In the genomic region with DNA sequence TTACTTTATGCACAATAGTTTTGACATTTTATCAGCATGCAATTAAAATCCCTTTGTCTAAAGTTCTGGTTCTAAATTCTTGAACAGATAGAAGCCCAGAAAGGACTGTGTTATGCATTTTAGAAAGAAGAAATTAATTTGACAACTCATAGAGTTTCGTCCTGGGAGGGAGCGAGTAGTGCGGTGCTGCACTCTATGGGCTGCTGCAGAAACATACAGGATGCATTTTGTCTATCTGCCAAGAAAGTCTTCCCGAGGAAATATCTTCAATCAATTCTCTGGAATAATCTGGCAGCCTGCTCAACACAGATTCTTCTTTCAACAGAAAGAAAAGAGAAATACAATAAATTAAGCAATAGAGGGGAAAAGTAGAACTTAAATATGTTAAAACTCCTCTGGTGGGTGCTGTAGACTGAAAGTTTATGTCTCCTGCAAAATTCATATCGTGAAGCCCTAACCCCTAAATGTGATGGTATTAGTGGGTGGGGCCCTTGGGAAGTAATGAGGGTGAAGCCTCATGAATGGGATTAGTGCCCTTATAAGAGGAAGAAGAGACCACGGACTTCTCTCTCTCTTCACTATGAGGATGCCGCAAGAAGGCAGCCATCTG, we compare ENCODE assay signal across 1 cellular context.
TF ChIP-seq lines count a peak whose summit lies in the region.

No MANE protein-coding gene starts in this region.

TF ChIP-seq in GM23338, 12 proteins besides CTCF, POLR2A, EP300 and RAD21 (continued from another document):
- TF ChIP-seq, protein P1, sequence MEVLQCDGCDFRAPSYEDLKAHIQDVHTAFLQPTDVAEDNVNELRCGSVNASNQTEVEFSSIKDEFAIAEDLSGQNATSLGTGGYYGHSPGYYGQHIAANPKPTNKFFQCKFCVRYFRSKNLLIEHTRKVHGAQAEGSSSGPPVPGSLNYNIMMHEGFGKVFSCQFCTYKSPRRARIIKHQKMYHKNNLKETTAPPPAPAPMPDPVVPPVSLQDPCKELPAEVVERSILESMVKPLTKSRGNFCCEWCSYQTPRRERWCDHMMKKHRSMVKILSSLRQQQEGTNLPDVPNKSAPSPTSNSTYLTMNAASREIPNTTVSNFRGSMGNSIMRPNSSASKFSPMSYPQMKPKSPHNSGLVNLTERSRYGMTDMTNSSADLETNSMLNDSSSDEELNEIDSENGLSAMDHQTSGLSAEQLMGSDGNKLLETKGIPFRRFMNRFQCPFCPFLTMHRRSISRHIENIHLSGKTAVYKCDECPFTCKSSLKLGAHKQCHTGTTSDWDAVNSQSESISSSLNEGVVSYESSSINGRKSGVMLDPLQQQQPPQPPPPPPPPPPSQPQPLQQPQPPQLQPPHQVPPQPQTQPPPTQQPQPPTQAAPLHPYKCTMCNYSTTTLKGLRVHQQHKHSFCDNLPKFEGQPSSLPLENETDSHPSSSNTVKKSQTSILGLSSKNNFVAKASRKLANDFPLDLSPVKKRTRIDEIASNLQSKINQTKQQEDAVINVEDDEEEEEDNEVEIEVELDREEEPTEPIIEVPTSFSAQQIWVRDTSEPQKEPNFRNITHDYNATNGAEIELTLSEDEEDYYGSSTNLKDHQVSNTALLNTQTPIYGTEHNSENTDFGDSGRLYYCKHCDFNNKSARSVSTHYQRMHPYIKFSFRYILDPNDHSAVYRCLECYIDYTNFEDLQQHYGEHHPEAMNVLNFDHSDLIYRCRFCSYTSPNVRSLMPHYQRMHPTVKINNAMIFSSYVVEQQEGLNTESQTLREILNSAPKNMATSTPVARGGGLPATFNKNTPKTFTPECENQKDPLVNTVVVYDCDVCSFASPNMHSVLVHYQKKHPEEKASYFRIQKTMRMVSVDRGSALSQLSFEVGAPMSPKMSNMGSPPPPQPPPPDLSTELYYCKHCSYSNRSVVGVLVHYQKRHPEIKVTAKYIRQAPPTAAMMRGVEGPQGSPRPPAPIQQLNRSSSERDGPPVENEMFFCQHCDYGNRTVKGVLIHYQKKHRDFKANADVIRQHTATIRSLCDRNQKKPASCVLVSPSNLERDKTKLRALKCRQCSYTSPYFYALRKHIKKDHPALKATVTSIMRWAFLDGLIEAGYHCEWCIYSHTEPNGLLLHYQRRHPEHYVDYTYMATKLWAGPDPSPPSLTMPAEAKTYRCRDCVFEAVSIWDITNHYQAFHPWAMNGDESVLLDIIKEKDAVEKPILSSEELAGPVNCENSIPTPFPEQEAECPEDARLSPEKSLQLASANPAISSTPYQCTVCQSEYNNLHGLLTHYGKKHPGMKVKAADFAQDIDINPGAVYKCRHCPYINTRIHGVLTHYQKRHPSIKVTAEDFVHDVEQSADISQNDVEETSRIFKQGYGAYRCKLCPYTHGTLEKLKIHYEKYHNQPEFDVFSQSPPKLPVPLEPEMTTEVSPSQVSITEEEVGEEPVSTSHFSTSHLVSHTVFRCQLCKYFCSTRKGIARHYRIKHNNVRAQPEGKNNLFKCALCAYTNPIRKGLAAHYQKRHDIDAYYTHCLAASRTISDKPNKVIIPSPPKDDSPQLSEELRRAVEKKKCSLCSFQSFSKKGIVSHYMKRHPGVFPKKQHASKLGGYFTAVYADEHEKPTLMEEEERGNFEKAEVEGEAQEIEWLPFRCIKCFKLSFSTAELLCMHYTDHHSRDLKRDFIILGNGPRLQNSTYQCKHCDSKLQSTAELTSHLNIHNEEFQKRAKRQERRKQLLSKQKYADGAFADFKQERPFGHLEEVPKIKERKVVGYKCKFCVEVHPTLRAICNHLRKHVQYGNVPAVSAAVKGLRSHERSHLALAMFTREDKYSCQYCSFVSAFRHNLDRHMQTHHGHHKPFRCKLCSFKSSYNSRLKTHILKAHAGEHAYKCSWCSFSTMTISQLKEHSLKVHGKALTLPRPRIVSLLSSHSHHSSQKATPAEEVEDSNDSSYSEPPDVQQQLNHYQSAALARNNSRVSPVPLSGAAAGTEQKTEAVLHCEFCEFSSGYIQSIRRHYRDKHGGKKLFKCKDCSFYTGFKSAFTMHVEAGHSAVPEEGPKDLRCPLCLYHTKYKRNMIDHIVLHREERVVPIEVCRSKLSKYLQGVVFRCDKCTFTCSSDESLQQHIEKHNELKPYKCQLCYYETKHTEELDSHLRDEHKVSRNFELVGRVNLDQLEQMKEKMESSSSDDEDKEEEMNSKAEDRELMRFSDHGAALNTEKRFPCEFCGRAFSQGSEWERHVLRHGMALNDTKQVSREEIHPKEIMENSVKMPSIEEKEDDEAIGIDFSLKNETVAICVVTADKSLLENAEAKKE (CRISPR knock-in tag; IDR thresholded peaks at IDR 0.05) = no peak
- TF ChIP-seq POLR2AphosphoS5 (IDR thresholded peaks at IDR 0.05; ENCODE audit: low read depth) = no peak
- no peak for TF ChIP-seq STAT1 (IDR thresholded peaks at IDR 0.05; ENCODE audit: unreplicated experiment)
- no peak for TF ChIP-seq EZH2 (IDR thresholded peaks at IDR 0.05; ENCODE audit: low read depth, unreplicated experiment)
- TF ChIP-seq NANOG (IDR thresholded peaks at IDR 0.05; ENCODE audit: borderline replicate concordance) = no peak
